In genomic region chr7:99848420-99849216, GRCh38 we compare ENCODE assay signal across 18 cellular contexts. TPM values are rescaled to one million over a fixed set of nuclear protein-coding genes. Genes with fewer than 3 reads are reported as not detected.
DNase-seq lines count a peak whose midpoint lies in the region; ATAC-seq, FAIRE-seq and TF ChIP-seq lines count a peak whose summit lies in the region.
"Had no signal": no experiment of that assay in that cellular context is flagged by ENCODE, and none has a peak within 500 bp of the region (broad histone marks: within the 10 kb centered on the region; RNA-seq: fewer than 3 reads in every experiment).

No MANE protein-coding gene starts in this region.

- H3K27ac ChIP-seq in K562 (ENCODE audit: extremely low read depth, low read depth, low read length) (no peak overlapping the region), transverse colon (peak overlapping the region in 1 of 4 donors; percentile 37)
- H3K27ac ChIP-seq: BLaER1 treated with 17β-estradiol and CSF1 and Interleukin-3, amounts not matched to agents 10 nM and 100 nM had no signal

- peak overlapping the region; percentile 44 for H3K4me2 ChIP-seq in K562 (ENCODE audit: insufficient read depth, low read length)
- H3K4me2 ChIP-seq: BLaER1 treated with 17β-estradiol and CSF1 and Interleukin-3, amounts not matched to agents 10 nM and 100 nM had no signal

- DNase-seq in K562 (ENCODE audit: extremely low read depth in 1 of 4, low spot score in 3 of 4): peak; percentile 37 to 54 (median 47)
- no peak for DNase-seq in mucosa of descending colon
- peak; percentile 30 for DNase-seq in transverse colon
- no peak for DNase-seq in hepatic stellate cell (ENCODE audit: low spot score)
- DNase-seq in mesothelial cell of epicardium (ENCODE audit: low spot score in 2 of 2, unreplicated experiment in 2 of 2): no peak
- DNase-seq in stimulated activated CD4-positive, alpha-beta T cell treated with anti-CD3 and anti-CD28 coated beads, Interleukin-12 subunit alpha, Interleukin-12 subunit beta, amount 100 ng/mL, for 4 hours: no peak
- DNase-seq: ACHN; CD4-positive, CD25-positive, alpha-beta regulatory T cell; DMS 273 treated with DMSO at 0.1 percent for 48 hours; GOT3; H9 had no signal

- no peaks in the 10 kb centered on the region for H3K79me2 ChIP-seq in K562 (ENCODE audit: control insufficient read depth, insufficient read depth, low read length)

- no peak for TF ChIP-seq CTCF in K562 (IDR thresholded peaks at IDR 0.05 in 2 of 3, conservative IDR thresholded peaks at IDR 0.05 in 1 of 3; ENCODE audit: insufficient read depth in 2 of 3, low read depth in 1 of 3, low read length in 3 of 3)
- no peak for TF ChIP-seq CTCF in mucosa of descending colon (IDR thresholded peaks at IDR 0.05)
- no peak for TF ChIP-seq CTCF in transverse colon (IDR thresholded peaks at IDR 0.05)
- no peak for TF ChIP-seq CTCF in mesothelial cell of epicardium (IDR thresholded peaks at IDR 0.05; ENCODE audit: unreplicated experiment)

- H3K9me3 ChIP-seq in K562 (replicated peaks; ENCODE audit: control insufficient read depth, insufficient read depth, low read depth, low read length): no peaks in the 10 kb centered on the region
- no peaks in the 10 kb centered on the region for H3K9me3 ChIP-seq in mucosa of descending colon
- no peaks in the 10 kb centered on the region for H3K9me3 ChIP-seq in transverse colon
- H3K9me3 ChIP-seq: BLaER1 treated with 17β-estradiol and CSF1 and Interleukin-3, amounts not matched to agents 10 nM and 100 nM had no signal

- no peak overlapping the region for H3K4me3 Mint-ChIP-seq in mesothelial cell of epicardium
- H3K4me3 Mint-ChIP-seq: CD4-positive, CD25-positive, alpha-beta regulatory T cell; H9 had no signal

- H3K9me3 Mint-ChIP-seq in mesothelial cell of epicardium: no peaks in the 10 kb centered on the region
- H3K9me3 Mint-ChIP-seq: H9 had no signal

- H4K20me1 ChIP-seq in K562 (replicated peaks; ENCODE audit: control insufficient read depth, insufficient read depth, low read length): no peaks in the 10 kb centered on the region
- H4K20me1 ChIP-seq: BLaER1 treated with 17β-estradiol and CSF1 and Interleukin-3, amounts not matched to agents 10 nM and 100 nM had no signal

- no peak overlapping the region for H2AFZ ChIP-seq in K562 (ENCODE audit: low read depth, low read length)

- TF ChIP-seq RAD21 in K562 (CRISPR knock-in tag; conservative IDR thresholded peaks at IDR 0.05 in 1 of 2, IDR thresholded peaks at IDR 0.05 in 1 of 2): no peak

- no peaks in the 10 kb centered on the region for H3K36me3 Mint-ChIP-seq in mesothelial cell of epicardium
- H3K36me3 Mint-ChIP-seq: CD4-positive, CD25-positive, alpha-beta regulatory T cell had no signal

- no peak overlapping the region for H3K9ac ChIP-seq in K562 (ENCODE audit: insufficient read depth in 1 of 2, low read depth in 2 of 2, low read length in 2 of 2)
- H3K9ac ChIP-seq: BLaER1 treated with 17β-estradiol and CSF1 and Interleukin-3, amounts not matched to agents 10 nM and 100 nM had no signal

- H3K9me1 ChIP-seq in K562 (ENCODE audit: control insufficient read depth, insufficient read depth, low read length): no peaks in the 10 kb centered on the region

- H3K27ac Mint-ChIP-seq in mesothelial cell of epicardium: no peak overlapping the region
- H3K27ac Mint-ChIP-seq: CD4-positive, CD25-positive, alpha-beta regulatory T cell; H9 had no signal

- no peak for TF ChIP-seq EP300 in K562 (IDR thresholded peaks at IDR 0.05; ENCODE audit: low read length)
- TF ChIP-seq EP300 in transverse colon (IDR thresholded peaks at IDR 0.05; ENCODE audit: low read depth): no peak

- BruUV-seq in K562 (replicated peaks; lab: Mats Ljungman, UMichigan): no TSS peak

- CTCF ChIA-PET in K562 (lab: Yijun Ruan, JAX; ENCODE audit: low intra/inter-chr PET ratio): no interaction called here

- H3K27me3 ChIP-seq in K562 (ENCODE audit: control insufficient read depth in 2 of 2, insufficient read depth in 2 of 2, low read length in 2 of 2) (no peaks in the 10 kb centered on the region; a peak in 1 of 5 replicates), transverse colon (no peaks in the 10 kb centered on the region)
- H3K27me3 ChIP-seq: BLaER1 treated with 17β-estradiol and CSF1 and Interleukin-3, amounts not matched to agents 10 nM and 100 nM had no signal

- H3K4me3 ChIP-seq in K562 (no peak overlapping the region), mucosa of descending colon (no peak overlapping the region), transverse colon (no peak overlapping the region)
- H3K4me3 ChIP-seq: BLaER1 treated with 17β-estradiol and CSF1 and Interleukin-3, amounts not matched to agents 10 nM and 100 nM had no signal

- POLR2A ChIA-PET in K562 (lab: Yijun Ruan, JAX): interaction anchor here (0.6 to 2.7 kb wide), 7 partner anchors 9 to 394 kb away, joined by 3 to 15 read pairs (median 3); partner anchors contain the start of gene CYP3A5

- H3K36me3 ChIP-seq in K562 (ENCODE audit: control insufficient read depth, insufficient read depth, low read length): no peaks in the 10 kb centered on the region
- no peaks in the 10 kb centered on the region for H3K36me3 ChIP-seq in mucosa of descending colon (ENCODE audit: low read depth)
- no peaks in the 10 kb centered on the region for H3K36me3 ChIP-seq in transverse colon
- H3K36me3 ChIP-seq: BLaER1 treated with 17β-estradiol and CSF1 and Interleukin-3, amounts not matched to agents 10 nM and 100 nM had no signal

- ATAC-seq in K562 (peak; percentile 90), esophagus mucosa (peak; percentile 69), mucosa of descending colon (peak; percentile 96)

- TF ChIP-seq POLR2A in K562 (conservative IDR thresholded peaks at IDR 0.05) (no peak), transverse colon (IDR thresholded peaks at IDR 0.05) (no peak)

- H3K4me1 Mint-ChIP-seq in mesothelial cell of epicardium: no peaks in the 10 kb centered on the region
- H3K4me1 Mint-ChIP-seq: CD4-positive, CD25-positive, alpha-beta regulatory T cell had no signal

- H3K4me1 ChIP-seq in K562 (replicated peaks in 1 of 2; ENCODE audit: control insufficient read depth in 2 of 2, insufficient read depth in 2 of 2, low read length in 2 of 2) (peaks cover 0 to 14% of the 10 kb centered on the region in 2 experiments; a peak in 2 of 5 replicates), mucosa of descending colon (ENCODE audit: low read depth) (no peaks in the 10 kb centered on the region), transverse colon (peaks cover 0 to 3% (median 0%) of the 10 kb centered on the region in 4 donors)
- H3K4me1 ChIP-seq: BLaER1 treated with 17β-estradiol and CSF1 and Interleukin-3, amounts not matched to agents 10 nM and 100 nM had no signal

- 3% methylated on average over 6 of the region's 6 CpGs for WGBS in K562 (ENCODE audit: insufficient coverage, low coverage, missing lambda C conversion rate)
- WGBS in transverse colon (ENCODE audit: low coverage in 1 of 2), 2 donors: 39 to 45% methylated on average over 4 to 6 of the region's 6 CpGs

- peaks cover 2% of the 10 kb centered on the region for H3K27me3 Mint-ChIP-seq in mesothelial cell of epicardium (ENCODE audit: low read depth)

- in situ Hi-C loops in K562 (cut with MboI) (no loop called here), transverse colon (cut with MboI; ENCODE audit: low pct_ligation_motif_present in 1 of 4, low pct_unique_long_range_greater_than_20kb in 1 of 4, low sequenced_read_pairs in 3 of 4) (no loop called here)

- intact Hi-C loops in K562 (cut with micrococcal nuclease): no loop called here
- intact Hi-C loops in mucosa of descending colon (cut with DNase I, micrococcal nuclease): no loop called here
- intact Hi-C loops in transverse colon (cut with DNase I; ENCODE audit: low total_unique reads): no loop called here

- FAIRE-seq in K562 (lab: Jason Lieb, UNC): peak; percentile 59
- FAIRE-seq: G401.6, GM12891, GM19239 had no signal

RNA-seq across cellular contexts. Expression of gene CYP3A43, which starts 20.8 kb away (rescaled TPM):
- not detected in 2 replicates for total RNA-seq in K562 (2011; cell fraction: chromatin; rRNA removed; ENCODE audit: low replicate concordance)
- total RNA-seq in K562 (2011; cell fraction: nucleolus; rRNA removed): not detected in 2 replicates
- not detected in 2 replicates for total RNA-seq in K562 (2011; cell fraction: nucleoplasm; rRNA removed)
- total RNA-seq in K562 (2014; rRNA removed): not detected in 2 replicates
- total RNA-seq in K562 (2014; rRNA removed; fragmentation: Illumina TruSeq; extraction: Trizol): not detected in 2 replicates
- total RNA-seq in K562 (2015; rRNA removed; fragmentation: Illumina TruSeq; extraction: Trizol): not detected in 2 replicates
- total RNA-seq in K562 (2021): not detected in 2 replicates
- polyA plus RNA-seq in K562 (2011; rRNA removed): 0.05 TPM in 1 of 2 replicates, not detected in the other
- 0.12 TPM in 1 of 2 replicates, not detected in the other for polyA plus RNA-seq in K562 (2011; cell fraction: cytosol; rRNA removed)
- polyA plus RNA-seq in K562 (2011; cell fraction: nucleus; rRNA removed): 0.13 TPM in 1 of 2 replicates, not detected in the other
- polyA plus RNA-seq in K562 (2012): 0.11 TPM in 1 of 2 replicates, not detected in the other
- not detected in 2 replicates for polyA plus RNA-seq in K562 (2014; fragmentation: Illumina TruSeq; extraction: Trizol)
- not detected for polyA plus RNA-seq in K562 (2014; fragmentation: Nextera tagmentation; extraction: Ambion mirVana)
- polyA plus RNA-seq in K562 (2014; rRNA removed): not detected in 2 replicates
- not detected in 2 replicates for polyA minus RNA-seq in K562 (2011; rRNA and poly(A)+ RNA removed)
- polyA minus RNA-seq in K562 (2011; cell fraction: cytosol; rRNA and poly(A)+ RNA removed): not detected in 2 replicates
- not detected in 2 replicates for polyA minus RNA-seq in K562 (2011; cell fraction: nucleus; rRNA and poly(A)+ RNA removed)
- total RNA-seq in esophagus mucosa: not detected
- total RNA-seq in mucosa of descending colon: not detected
- total RNA-seq in transverse colon: not detected
- total RNA-seq in mesothelial cell of epicardium: 0.40 TPM in 1 of 3 replicates, not detected in the others
- total RNA-seq: A172; CD4-positive, CD25-positive, alpha-beta regulatory T cell; H9; HT1080 had no signal
- polyA plus RNA-seq: CD4-positive, CD25-positive, alpha-beta regulatory T cell had no signal

RNA-seq across cellular contexts. Expression of gene OR2AE1, which starts 28.2 kb away (rescaled TPM):
- total RNA-seq in K562 (2011; cell fraction: chromatin; rRNA removed; ENCODE audit: low replicate concordance): 0.39 TPM in 1 of 2 replicates, not detected in the other
- not detected in 2 replicates for total RNA-seq in K562 (2011; cell fraction: nucleolus; rRNA removed)
- total RNA-seq in K562 (2011; cell fraction: nucleoplasm; rRNA removed): 0.88 and 2.0 TPM in 2 replicates
- 0.27 TPM in 1 of 2 replicates, not detected in the other for total RNA-seq in K562 (2014; rRNA removed)
- total RNA-seq in K562 (2014; rRNA removed; fragmentation: Illumina TruSeq; extraction: Trizol): not detected in 2 replicates
- not detected in 2 replicates for total RNA-seq in K562 (2015; rRNA removed; fragmentation: Illumina TruSeq; extraction: Trizol)
- total RNA-seq in K562 (2021): not detected in 2 replicates
- polyA plus RNA-seq in K562 (2011; rRNA removed): not detected in 2 replicates
- not detected in 2 replicates for polyA plus RNA-seq in K562 (2011; cell fraction: cytosol; rRNA removed)
- not detected in 2 replicates for polyA plus RNA-seq in K562 (2011; cell fraction: nucleus; rRNA removed)
- not detected in 2 replicates for polyA plus RNA-seq in K562 (2012)
- polyA plus RNA-seq in K562 (2014; fragmentation: Illumina TruSeq; extraction: Trizol): not detected in 2 replicates
- polyA plus RNA-seq in K562 (2014; fragmentation: Nextera tagmentation; extraction: Ambion mirVana): not detected
- polyA plus RNA-seq in K562 (2014; rRNA removed): not detected in 2 replicates
- 0.70 TPM in 1 of 2 replicates, not detected in the other for polyA minus RNA-seq in K562 (2011; rRNA and poly(A)+ RNA removed)
- not detected in 2 replicates for polyA minus RNA-seq in K562 (2011; cell fraction: cytosol; rRNA and poly(A)+ RNA removed)
- 0.44 TPM in 1 of 2 replicates, not detected in the other for polyA minus RNA-seq in K562 (2011; cell fraction: nucleus; rRNA and poly(A)+ RNA removed)
- total RNA-seq in esophagus mucosa: 0.28 TPM
- under 1 TPM in 1 of 3 donors, not detected in 2; 0.47 TPM for total RNA-seq in mucosa of descending colon
- not detected for total RNA-seq in transverse colon
- 0.20 to 0.63 TPM (median 0.24 TPM) in 3 replicates for total RNA-seq in mesothelial cell of epicardium
- total RNA-seq: A172, H9, HT1080 had no signal
- polyA plus RNA-seq: CD4-positive, CD25-positive, alpha-beta regulatory T cell had no signal

Comparison
In these comparisons a context has a peak if more than half of its experiments do, and no peak if none do; other contexts are left out.
1. DNase-seq: peak in K562 (4 of 4) and transverse colon (single experiment); none in mucosa of descending colon (0 of 3), hepatic stellate cell (single experiment), mesothelial cell of epicardium (0 of 2) and stimulated activated CD4-positive, alpha-beta T cell treated with anti-CD3 and anti-CD28 coated beads, Interleukin-12 subunit alpha, Interleukin-12 subunit beta, amount 100 ng/mL, for 4 hours (single experiment).
2. Peak in every context shown above with its lines, with median percentiles within 50 percentile points of each other: ATAC-seq.